ENCODE assay signal across 18 cellular contexts in the genomic region with DNA sequence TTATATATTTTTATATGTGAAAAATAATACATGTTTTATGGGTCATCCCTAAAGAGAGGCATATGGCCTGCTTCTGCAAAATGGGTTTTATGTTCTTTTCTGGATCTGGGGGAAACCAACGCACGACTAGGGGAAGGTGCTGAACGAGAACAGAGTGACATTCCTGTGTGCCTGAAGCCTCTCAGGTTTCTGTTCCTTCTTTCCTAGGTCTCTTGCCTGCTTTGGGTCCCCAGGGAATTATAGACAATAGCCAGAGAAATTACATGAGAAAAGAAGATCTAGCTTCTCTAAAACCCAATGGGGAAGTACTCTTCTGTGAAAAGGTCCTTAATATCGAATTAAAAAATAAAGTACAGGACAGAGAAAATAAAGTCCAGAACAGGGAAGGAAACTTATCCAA.
A peak's percentile ranks its signal among the peaks of the same experiment; 100 is the strongest.
DNase-seq lines count a peak whose midpoint lies in the region; ATAC-seq and TF ChIP-seq lines count a peak whose summit lies in the region.
"Had no signal": no experiment of that assay in that cellular context is flagged by ENCODE, and none has a peak within 500 bp of the region (broad histone marks: within the 10 kb centered on the region; RNA-seq: fewer than 3 reads in every experiment).

No MANE protein-coding gene starts in this region.

- intact Hi-C loops in activated CD4-positive, alpha-beta T cell treated with anti-CD3 and anti-CD28 coated beads, Interleukin-2, amount 10 ng/mL, durations not matched to agents 24 days and 14 days (cut with micrococcal nuclease), result no loop called here
- intact Hi-C loops in activated CD4-positive, alpha-beta T cell treated with anti-CD3 and anti-CD28 coated beads for 36 hours (cut with DNase I, micrococcal nuclease), result no loop called here
- intact Hi-C loops in OCI-LY7 (cut with micrococcal nuclease; ENCODE audit: unreplicated experiment), result no loop called here
- intact Hi-C loops in psoas muscle (cut with DNase I), result no loop called here

- H3K4me1 ChIP-seq in OCI-LY7 (ENCODE audit: insufficient read depth, low read length, poor library complexity, severe bottlenecking) (no peaks in the 10 kb centered on the region), endocrine pancreas (ENCODE audit: control insufficient read depth, insufficient read depth, low read length) (no peaks in the 10 kb centered on the region), psoas muscle (peaks cover 34% of the 10 kb centered on the region)
- H3K4me1 ChIP-seq: Caco-2 had no signal

- no peaks in the 10 kb centered on the region for H3K4me1 Mint-ChIP-seq in activated CD4-positive, alpha-beta T cell treated with anti-CD3 and anti-CD28 coated beads, Interleukin-2, amount 10 ng/mL, durations not matched to agents 24 days and 14 days
- no peaks in the 10 kb centered on the region for H3K4me1 Mint-ChIP-seq in activated CD4-positive, alpha-beta T cell treated with anti-CD3 and anti-CD28 coated beads for 36 hours

- no peak overlapping the region for H3K4me3 Mint-ChIP-seq in activated CD4-positive, alpha-beta T cell treated with anti-CD3 and anti-CD28 coated beads, Interleukin-2, amount 10 ng/mL, durations not matched to agents 24 days and 14 days
- no peak overlapping the region for H3K4me3 Mint-ChIP-seq in activated CD4-positive, alpha-beta T cell treated with anti-CD3 and anti-CD28 coated beads for 36 hours

- no peak for TF ChIP-seq CTCF in OCI-LY7 (conservative IDR thresholded peaks at IDR 0.05; ENCODE audit: low read length)
- no peak for TF ChIP-seq CTCF in psoas muscle (IDR thresholded peaks at IDR 0.05)

- BruUV-seq in OCI-LY7 (replicated peaks; lab: Mats Ljungman, UMichigan), result no TSS peak

- H3K36me3 ChIP-seq in OCI-LY7 (ENCODE audit: insufficient read depth, low read length) (no peaks in the 10 kb centered on the region), endocrine pancreas (ENCODE audit: control insufficient read depth, insufficient read depth, low read length) (no peaks in the 10 kb centered on the region), psoas muscle (ENCODE audit: insufficient read depth in 1 of 2, low read depth in 1 of 2) (no peaks in the 10 kb centered on the region)

- H3K36me3 Mint-ChIP-seq in activated CD4-positive, alpha-beta T cell treated with anti-CD3 and anti-CD28 coated beads, Interleukin-2, amount 10 ng/mL, durations not matched to agents 24 days and 14 days (ENCODE audit: low read depth), result no peaks in the 10 kb centered on the region
- no peaks in the 10 kb centered on the region for H3K36me3 Mint-ChIP-seq in activated CD4-positive, alpha-beta T cell treated with anti-CD3 and anti-CD28 coated beads for 36 hours (ENCODE audit: low read depth)

- no peak overlapping the region for H2AFZ ChIP-seq in OCI-LY7 (ENCODE audit: low read length)
- H2AFZ ChIP-seq: PC-9 had no signal

- DNase-seq in activated CD4-positive, alpha-beta T cell treated with anti-CD3 and anti-CD28 coated beads, Interleukin-2, amount 10 ng/mL, durations not matched to agents 24 days and 14 days, result peak; percentile 22
- DNase-seq in activated CD4-positive, alpha-beta T cell treated with anti-CD3 and anti-CD28 coated beads for 36 hours, result no peak
- DNase-seq in OCI-LY7 (ENCODE audit: low spot score) (peak; percentile 3), psoas muscle (no peak)
- DNase-seq in stimulated activated CD4-positive, alpha-beta T cell treated with anti-CD3 and anti-CD28 coated beads, Interleukin-4, amount 100 ng/mL, for 24 hours, result no peak
- DNase-seq: AML-193; Caco-2; DMS79; KG1; NCI-H1092 treated with DMSO at 0.1 percent for 48 hours; NCI-H1694; NCI-H2227 treated with DMSO at 0.1 percent for 48 hours; NCI-H524 treated with DMSO at 0.1 percent for 48 hours; NK-92 treated with Interleukin-12 subunit alpha and Interleukin-12 subunit beta, amount 100 ng/mL, for 24 hours; PC-9 had no signal

- H3K4me3 ChIP-seq in OCI-LY7 (ENCODE audit: low read depth, low read length, poor library complexity, severe bottlenecking), result no peak overlapping the region
- peak overlapping the region; percentile 4 for H3K4me3 ChIP-seq in endocrine pancreas (ENCODE audit: control insufficient read depth, insufficient read depth, low read length)
- H3K4me3 ChIP-seq in psoas muscle, result peak overlapping the region; percentile 8
- H3K4me3 ChIP-seq: PC-9 had no signal

- POLR2A ChIA-PET in activated CD4-positive, alpha-beta T cell treated with anti-CD3 and anti-CD28 coated beads for 36 hours (lab: Charles Lee), result no interaction called here
- POLR2A ChIA-PET in OCI-LY7 (lab: Charles Lee), result interaction anchor here (1.5 kb wide), 1 partner anchor 12 kb away, joined by 4 read pairs; no protein-coding TSS in a partner anchor

- H3K4me2 ChIP-seq in OCI-LY7 (ENCODE audit: low read length), result no peak overlapping the region
- H3K4me2 ChIP-seq: PC-9 had no signal

- no peaks in the 10 kb centered on the region for H3K79me2 ChIP-seq in OCI-LY7 (ENCODE audit: insufficient read depth, low read depth, low read length)

- no peak overlapping the region for H3K9ac ChIP-seq in endocrine pancreas (ENCODE audit: control insufficient read depth, insufficient read depth, low read length)

- WGBS in psoas muscle, 3 donors, result 28 to 38% (median 29%) methylated on average over 4 of the region's 4 CpGs

- H4K20me1 ChIP-seq in OCI-LY7 (ENCODE audit: insufficient read depth, low read length), result no peaks in the 10 kb centered on the region

- H3K9me2 ChIP-seq in OCI-LY7 (ENCODE audit: insufficient read depth, low read length), result no peaks in the 10 kb centered on the region

- CTCF ChIA-PET in activated CD4-positive, alpha-beta T cell treated with anti-CD3 and anti-CD28 coated beads for 36 hours (lab: Charles Lee), result interaction anchor here (3.9 kb wide), 1 partner anchor 84 kb away, joined by 16 read pairs; no protein-coding TSS in a partner anchor
- CTCF ChIA-PET in OCI-LY7 (lab: Charles Lee; ENCODE audit: unreplicated experiment), result no interaction called here

- no peak overlapping the region for H3K27ac Mint-ChIP-seq in activated CD4-positive, alpha-beta T cell treated with anti-CD3 and anti-CD28 coated beads, Interleukin-2, amount 10 ng/mL, durations not matched to agents 24 days and 14 days
- H3K27ac Mint-ChIP-seq in activated CD4-positive, alpha-beta T cell treated with anti-CD3 and anti-CD28 coated beads for 36 hours, result no peak overlapping the region

- H3K27me3 ChIP-seq in endocrine pancreas (ENCODE audit: control insufficient read depth, insufficient read depth, low read length) (no peaks in the 10 kb centered on the region), psoas muscle (ENCODE audit: insufficient read depth in 3 of 3, low read length in 2 of 3) (no peaks in the 10 kb centered on the region)

- ATAC-seq in activated CD4-positive, alpha-beta T cell treated with anti-CD3 and anti-CD28 coated beads for 36 hours, result no peak
- peak in 3 of 4 donors; percentile 46 to 55 (median 48) for ATAC-seq in psoas muscle
- no peak for ATAC-seq in GM19328 (IDR thresholded peaks at IDR 0.05; ENCODE audit: unreplicated experiment)
- no peak for ATAC-seq in HG03135 (IDR thresholded peaks at IDR 0.05; ENCODE audit: unreplicated experiment)

- no peaks in the 10 kb centered on the region for H3K9me3 ChIP-seq in OCI-LY7 (ENCODE audit: low read length)
- no peaks in the 10 kb centered on the region for H3K9me3 ChIP-seq in endocrine pancreas (ENCODE audit: control insufficient read depth, low read length)
- no peaks in the 10 kb centered on the region for H3K9me3 ChIP-seq in psoas muscle
- H3K9me3 ChIP-seq: Caco-2 had no signal

- peaks cover 23% of the 10 kb centered on the region for H3K27me3 Mint-ChIP-seq in activated CD4-positive, alpha-beta T cell treated with anti-CD3 and anti-CD28 coated beads, Interleukin-2, amount 10 ng/mL, durations not matched to agents 24 days and 14 days
- peaks cover 3% of the 10 kb centered on the region for H3K27me3 Mint-ChIP-seq in activated CD4-positive, alpha-beta T cell treated with anti-CD3 and anti-CD28 coated beads for 36 hours

- H3K9me3 Mint-ChIP-seq in activated CD4-positive, alpha-beta T cell treated with anti-CD3 and anti-CD28 coated beads, Interleukin-2, amount 10 ng/mL, durations not matched to agents 24 days and 14 days, result no peaks in the 10 kb centered on the region
- no peaks in the 10 kb centered on the region for H3K9me3 Mint-ChIP-seq in activated CD4-positive, alpha-beta T cell treated with anti-CD3 and anti-CD28 coated beads for 36 hours (ENCODE audit: low read depth)

- no peak overlapping the region for H3K27ac ChIP-seq in OCI-LY7 (ENCODE audit: low read depth, low read length, poor library complexity, severe bottlenecking)
- H3K27ac ChIP-seq in psoas muscle, result no peak overlapping the region
- H3K27ac ChIP-seq: PC-9 had no signal

Comparison
In these comparisons a context has a peak if more than half of its experiments do, and no peak if none do; other contexts are left out.
1. DNase-seq: peak in activated CD4-positive, alpha-beta T cell treated with anti-CD3 and anti-CD28 coated beads, Interleukin-2, amount 10 ng/mL, durations not matched to agents 24 days and 14 days (single experiment) and OCI-LY7 (single experiment); none in activated CD4-positive, alpha-beta T cell treated with anti-CD3 and anti-CD28 coated beads for 36 hours (single experiment), psoas muscle (0 of 2) and stimulated activated CD4-positive, alpha-beta T cell treated with anti-CD3 and anti-CD28 coated beads, Interleukin-4, amount 100 ng/mL, for 24 hours (single experiment).
2. ATAC-seq: peak in psoas muscle (3 of 4); none in activated CD4-positive, alpha-beta T cell treated with anti-CD3 and anti-CD28 coated beads for 36 hours (single experiment), GM19328 (single experiment) and HG03135 (single experiment).